18 cellular contexts compared by ENCODE assay signal in the genomic region with DNA sequence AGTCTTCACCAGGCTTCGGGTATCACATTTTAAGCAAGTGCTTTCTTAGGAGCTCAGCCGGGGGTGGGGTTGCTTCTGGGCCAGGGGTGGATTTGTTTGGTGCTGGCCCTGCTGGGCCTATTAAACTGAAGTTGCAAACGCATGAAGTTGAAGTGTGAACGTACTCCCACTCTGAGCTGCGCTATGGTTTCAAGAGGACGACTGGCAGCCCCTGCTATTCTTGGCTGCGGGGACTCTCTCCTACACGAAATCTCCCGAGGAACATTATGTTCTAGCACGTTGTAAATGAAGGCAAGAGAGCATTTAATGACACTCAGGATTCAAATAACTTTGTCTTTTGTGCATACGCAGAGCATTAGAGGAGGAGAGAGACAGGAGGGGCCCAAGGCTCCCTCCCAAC.
"Had no signal": no experiment of that assay in that cellular context is flagged by ENCODE, and none has a peak within 500 bp of the region (broad histone marks: within the 10 kb centered on the region; RNA-seq: fewer than 3 reads in every experiment).

No MANE protein-coding gene starts in this region.

- H3K36me3 ChIP-seq: gastrocnemius medialis, transverse colon had no signal

- H3K27me3 ChIP-seq: gastrocnemius medialis, transverse colon had no signal

- H3K9me3 ChIP-seq: gastrocnemius medialis, mucosa of descending colon, transverse colon had no signal

- H3K27ac ChIP-seq: coronary artery, epithelial cell of prostate, gastrocnemius medialis, hepatocyte, transverse colon had no signal

- DNase-seq: activated CD4-positive, alpha-beta T cell treated with anti-CD3 and anti-CD28 coated beads, Interleukin-2, amount 50 U/mL, for 4 hours; activated CD4-positive, CD25-positive, alpha-beta regulatory T cell treated with anti-CD3 and anti-CD28 coated beads, Interleukin-2, amount 50 U/mL, for 72 hours; activated gamma-delta T cell treated with Interleukin-2 at 50 U/mL for 16 hours; activated naive CD8-positive, alpha-beta T cell treated with anti-CD3 and anti-CD28 coated beads for 36 hours; activated T-cell treated with anti-CD3 and anti-CD28 coated beads, Interleukin-2, amount 50 U/mL, for 4 hours; aorta; effector memory CD4-positive, alpha-beta T cell; gastrocnemius medialis; kidney glomerular epithelial cell; mucosa of descending colon; natural killer cell; small intestine; transverse colon had no signal

- H3K4me3 ChIP-seq: coronary artery, gastrocnemius medialis, hepatocyte, lung, mucosa of descending colon, transverse colon had no signal

- H3K4me1 ChIP-seq: gastrocnemius medialis, transverse colon had no signal

- ATAC-seq: activated T-cell treated with anti-CD3 and anti-CD28 coated beads, Interleukin-2, amount 50 U/mL, for 4 hours; gastrocnemius medialis; mucosa of descending colon; natural killer cell; stimulated activated effector memory CD8-positive, alpha-beta T cell treated with anti-CD3 and anti-CD28 coated beads, Interleukin-12 subunit alpha, Interleukin-12 subunit beta, amount 100 ng/mL, for 72 hours had no signal
